23 cellular contexts compared by ENCODE assay signal in genomic region chr11:44880511-44880910, GRCh38.
"Had no signal": no experiment of that assay in that cellular context is flagged by ENCODE, and none has a peak within 500 bp of the region (broad histone marks: within the 10 kb centered on the region; RNA-seq: fewer than 3 reads in every experiment).

No MANE protein-coding gene starts in this region.

- FAIRE-seq: keratinocyte had no signal

- H3K27ac ChIP-seq: right lobe of liver, testis had no signal

- H3K27me3 ChIP-seq: right lobe of liver, testis, uterus had no signal

- DNase-seq: activated CD4-positive, alpha-beta memory T cell treated with anti-CD3 and anti-CD28 coated beads, Interleukin-2, amount 10 ng/mL, durations not matched to agents 7 days and 5 days; activated CD4-positive, alpha-beta T cell treated with anti-CD3 and anti-CD28 coated beads, Interleukin-2, amount 10 ng/mL, durations not matched to agents 7 days and 5 days; activated CD4-positive, CD25-positive, alpha-beta regulatory T cell treated with anti-CD3 and anti-CD28 coated beads, Interleukin-2, amount 50 U/mL, for 72 hours; activated CD8-positive, alpha-beta memory T cell treated with anti-CD3 and anti-CD28 coated beads, Interleukin-2, amount 50 U/mL, for 48 hours; activated gamma-delta T cell; activated naive CD4-positive, alpha-beta T cell treated with anti-CD3 and anti-CD28 coated beads, Interleukin-2, amount 10 ng/mL, durations not matched to agents 7 days and 5 days; activated T-cell treated with anti-CD3 and anti-CD28 coated beads, Interleukin-2, amount 50 U/mL, for 24 hours; amygdala; cortex of kidney; effector memory CD8-positive, alpha-beta T cell; foreskin fibroblast; head of caudate nucleus; hippocampal formation; left cardiac atrium; naive thymus-derived CD4-positive, alpha-beta T cell; right lobe of liver; stimulated activated CD4-positive, alpha-beta T cell treated with anti-CD3 and anti-CD28 coated beads, Interleukin-2, amount 100 ng/mL, for 48 hours; stimulated activated naive CD8-positive, alpha-beta T cell treated with anti-CD3 and anti-CD28 coated beads, Interleukin-15, Interleukin-2, amounts not matched to agents 100 U/mL and 50 U/mL, for 24 hours; testis; trophoblast cell; uterus had no signal

- H3K9me3 ChIP-seq: right lobe of liver, testis, uterus had no signal

- H3K4me1 ChIP-seq: right lobe of liver, testis had no signal

- H3K36me3 ChIP-seq: right lobe of liver, uterus had no signal

- H3K4me3 ChIP-seq: right lobe of liver, testis, uterus had no signal

- ATAC-seq: effector memory CD8-positive, alpha-beta T cell; esophagus mucosa; left cardiac atrium; naive thymus-derived CD4-positive, alpha-beta T cell; stimulated activated naive CD8-positive, alpha-beta T cell treated with anti-CD3 and anti-CD28 coated beads, Interleukin-15, Interleukin-2, amounts not matched to agents 100 U/mL and 50 U/mL, for 24 hours had no signal
